ENCODE assay signal across 11 cellular contexts in genomic region chr5:82259172-82259800, GRCh38. TPM values are rescaled to one million over a fixed set of nuclear protein-coding genes. Genes with fewer than 3 reads are reported as not detected.
DNase-seq lines count a peak whose midpoint lies in the region; ATAC-seq, FAIRE-seq and TF ChIP-seq lines count a peak whose summit lies in the region.
"Had no signal": no experiment of that assay in that cellular context is flagged by ENCODE, and none has a peak within 500 bp of the region (broad histone marks: within the 10 kb centered on the region; RNA-seq: fewer than 3 reads in every experiment).

No MANE protein-coding gene starts in this region.

- no peaks in the 10 kb centered on the region for H3K27me3 ChIP-seq in BE2C

- H3K9me3 ChIP-seq in BE2C = no peaks in the 10 kb centered on the region
- H3K9me3 ChIP-seq: HAP-1 had no signal

- no peaks in the 10 kb centered on the region for H3K4me1 Mint-ChIP-seq in activated naive CD4-positive, alpha-beta T cell treated with anti-CD3 and anti-CD28 coated beads, Interleukin-2, amount 10 ng/mL, durations not matched to agents 7 days and 5 days
- peaks cover 4% of the 10 kb centered on the region for H3K4me1 Mint-ChIP-seq in activated CD4-positive, alpha-beta T cell treated with anti-CD3 and anti-CD28 coated beads for 36 hours

- CTCF ChIA-PET in activated naive CD4-positive, alpha-beta T cell treated with anti-CD3 and anti-CD28 coated beads, Interleukin-2, amount 10 ng/mL, durations not matched to agents 7 days and 5 days (lab: Charles Lee) = interaction anchor here (0.6 to 1.6 kb wide), 5 partner anchors 12 to 95 kb away, joined by 3 to 5 read pairs (median 3); no protein-coding TSS in a partner anchor
- CTCF ChIA-PET in activated CD4-positive, alpha-beta T cell treated with anti-CD3 and anti-CD28 coated beads for 36 hours (lab: Charles Lee) = interaction anchor here (0.6 to 1.9 kb wide), 2 partner anchors 12 to 27 kb away, joined by 4 to 7 read pairs; no protein-coding TSS in a partner anchor

- intact Hi-C loops in activated CD4-positive, alpha-beta T cell treated with anti-CD3 and anti-CD28 coated beads for 36 hours (cut with DNase I, micrococcal nuclease) = no loop called here

- peak; percentile 60 for TF ChIP-seq CTCF in BE2C (IDR thresholded peaks at IDR 0.05; ENCODE audit: low read depth, low read length)

- H3K36me3 Mint-ChIP-seq in activated naive CD4-positive, alpha-beta T cell treated with anti-CD3 and anti-CD28 coated beads, Interleukin-2, amount 50 U/mL, for 72 hours = no peaks in the 10 kb centered on the region
- H3K36me3 Mint-ChIP-seq in activated naive CD4-positive, alpha-beta T cell treated with anti-CD3 and anti-CD28 coated beads, Interleukin-2, amount 10 ng/mL, durations not matched to agents 7 days and 5 days = no peaks in the 10 kb centered on the region
- no peaks in the 10 kb centered on the region for H3K36me3 Mint-ChIP-seq in activated CD4-positive, alpha-beta T cell treated with anti-CD3 and anti-CD28 coated beads for 36 hours (ENCODE audit: low read depth)

- no peaks in the 10 kb centered on the region for H3K27me3 Mint-ChIP-seq in activated naive CD4-positive, alpha-beta T cell treated with anti-CD3 and anti-CD28 coated beads, Interleukin-2, amount 10 ng/mL, durations not matched to agents 7 days and 5 days
- no peaks in the 10 kb centered on the region for H3K27me3 Mint-ChIP-seq in activated CD4-positive, alpha-beta T cell treated with anti-CD3 and anti-CD28 coated beads for 36 hours
- H3K27me3 Mint-ChIP-seq: stimulated activated naive CD8-positive, alpha-beta T cell treated with anti-CD3 and anti-CD28 coated beads, Interleukin-15, Interleukin-2, amounts not matched to agents 100 ng/mL and 50 ng/mL, for 24 hours had no signal

- H3K4me1 ChIP-seq in BE2C = no peaks in the 10 kb centered on the region
- H3K4me1 ChIP-seq: HAP-1 had no signal

- FAIRE-seq in TTC549 (lab: Jason Lieb, UNC) = peak; percentile 76
- peak; percentile 100 for FAIRE-seq in islet of Langerhans (lab: Jason Lieb, UNC)
- FAIRE-seq: colon had no signal

- H3K36me3 ChIP-seq in BE2C = no peaks in the 10 kb centered on the region
- H3K36me3 ChIP-seq: HAP-1 had no signal

- peak; percentile 45 for ATAC-seq in HG02678 (IDR thresholded peaks at IDR 0.05; ENCODE audit: unreplicated experiment)
- ATAC-seq in activated naive CD4-positive, alpha-beta T cell treated with anti-CD3 and anti-CD28 coated beads, Interleukin-2, amount 50 U/mL, for 72 hours = no peak
- ATAC-seq in HG03175 (IDR thresholded peaks at IDR 0.05; ENCODE audit: unreplicated experiment) = no peak
- ATAC-seq in activated CD4-positive, alpha-beta T cell treated with anti-CD3 and anti-CD28 coated beads for 36 hours = no peak

- no peaks in the 10 kb centered on the region for H3K9me3 Mint-ChIP-seq in activated naive CD4-positive, alpha-beta T cell treated with anti-CD3 and anti-CD28 coated beads, Interleukin-2, amount 50 U/mL, for 72 hours
- no peaks in the 10 kb centered on the region for H3K9me3 Mint-ChIP-seq in activated naive CD4-positive, alpha-beta T cell treated with anti-CD3 and anti-CD28 coated beads, Interleukin-2, amount 10 ng/mL, durations not matched to agents 7 days and 5 days
- no peaks in the 10 kb centered on the region for H3K9me3 Mint-ChIP-seq in activated CD4-positive, alpha-beta T cell treated with anti-CD3 and anti-CD28 coated beads for 36 hours (ENCODE audit: low read depth)
- H3K9me3 Mint-ChIP-seq: stimulated activated naive CD8-positive, alpha-beta T cell treated with anti-CD3 and anti-CD28 coated beads, Interleukin-15, Interleukin-2, amounts not matched to agents 100 ng/mL and 50 ng/mL, for 24 hours had no signal

- H3K4me3 Mint-ChIP-seq in activated naive CD4-positive, alpha-beta T cell treated with anti-CD3 and anti-CD28 coated beads, Interleukin-2, amount 10 ng/mL, durations not matched to agents 7 days and 5 days = no peak overlapping the region
- no peak overlapping the region for H3K4me3 Mint-ChIP-seq in activated CD4-positive, alpha-beta T cell treated with anti-CD3 and anti-CD28 coated beads for 36 hours
- H3K4me3 Mint-ChIP-seq: stimulated activated naive CD8-positive, alpha-beta T cell treated with anti-CD3 and anti-CD28 coated beads, Interleukin-15, Interleukin-2, amounts not matched to agents 100 ng/mL and 50 ng/mL, for 24 hours had no signal

- POLR2A ChIA-PET in activated CD4-positive, alpha-beta T cell treated with anti-CD3 and anti-CD28 coated beads for 36 hours (lab: Charles Lee) = interaction anchor here (0.7 kb wide), 1 partner anchor 757 kb away, joined by 4 read pairs; no protein-coding TSS in a partner anchor

- no peak overlapping the region for H3K27ac Mint-ChIP-seq in activated naive CD4-positive, alpha-beta T cell treated with anti-CD3 and anti-CD28 coated beads, Interleukin-2, amount 50 U/mL, for 72 hours
- H3K27ac Mint-ChIP-seq in activated naive CD4-positive, alpha-beta T cell treated with anti-CD3 and anti-CD28 coated beads, Interleukin-2, amount 10 ng/mL, durations not matched to agents 7 days and 5 days = no peak overlapping the region
- H3K27ac Mint-ChIP-seq in activated CD4-positive, alpha-beta T cell treated with anti-CD3 and anti-CD28 coated beads for 36 hours = no peak overlapping the region
- H3K27ac Mint-ChIP-seq: stimulated activated naive CD8-positive, alpha-beta T cell treated with anti-CD3 and anti-CD28 coated beads, Interleukin-15, Interleukin-2, amounts not matched to agents 100 ng/mL and 50 ng/mL, for 24 hours had no signal

- H3K4me3 ChIP-seq in BE2C (ENCODE audit: low read depth, low read length) = no peak overlapping the region
- H3K4me3 ChIP-seq: HAP-1 had no signal

- no peak for DNase-seq in BE2C
- no peak for DNase-seq in activated naive CD4-positive, alpha-beta T cell treated with anti-CD3 and anti-CD28 coated beads, Interleukin-2, amount 50 U/mL, for 72 hours (ENCODE audit: low spot score in 2 of 2)
- DNase-seq in activated naive CD4-positive, alpha-beta T cell treated with anti-CD3 and anti-CD28 coated beads, Interleukin-2, amount 10 ng/mL, durations not matched to agents 7 days and 5 days = no peak
- DNase-seq in activated CD4-positive, alpha-beta T cell treated with anti-CD3 and anti-CD28 coated beads for 36 hours = no peak

RNA-seq across cellular contexts. Expression of gene RPS23, which starts 18.9 kb away (rescaled TPM):
- polyA plus RNA-seq in BE2C (2012; ENCODE audit: insufficient read depth, insufficient read length, low read depth) = 1,242 TPM
- total RNA-seq in activated naive CD4-positive, alpha-beta T cell treated with anti-CD3 and anti-CD28 coated beads, Interleukin-2, amount 50 U/mL, for 72 hours = 1,000 to 10,000 TPM; 2,960 to 3,243 TPM
- 1,000 to 10,000 TPM; 2,831 to 3,226 TPM for total RNA-seq in activated CD4-positive, alpha-beta T cell treated with anti-CD3 and anti-CD28 coated beads for 36 hours
